Comparison of ENCODE assay signal across 19 cellular contexts in the genomic region with DNA sequence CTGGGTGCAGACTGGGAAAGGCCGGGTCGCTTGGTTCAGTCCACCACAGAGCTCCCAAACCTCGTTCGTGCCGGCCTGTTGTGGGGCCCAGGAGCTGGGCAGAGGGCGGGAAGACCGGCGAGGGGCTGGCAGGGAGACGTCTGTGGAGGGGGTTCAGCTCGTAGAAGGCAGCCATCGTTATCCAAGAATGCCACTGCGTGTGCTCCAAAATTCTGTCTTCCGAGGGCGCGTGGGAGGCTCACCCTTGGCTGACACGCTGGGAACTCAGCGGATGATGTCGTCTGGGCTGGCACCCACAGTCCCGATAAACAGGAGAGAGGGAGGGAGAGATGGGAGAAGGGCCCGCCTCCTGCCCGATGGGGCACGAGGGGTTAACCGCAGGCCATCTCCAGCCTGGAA.
DNase-seq lines count a peak whose midpoint lies in the region; ATAC-seq, FAIRE-seq and TF ChIP-seq lines count a peak whose summit lies in the region.
"Had no signal": no experiment of that assay in that cellular context is flagged by ENCODE, and none has a peak within 500 bp of the region (broad histone marks: within the 10 kb centered on the region; RNA-seq: fewer than 3 reads in every experiment).

No MANE protein-coding gene starts in this region.

- H4K20me1 ChIP-seq in K562 (replicated peaks; ENCODE audit: control insufficient read depth, insufficient read depth, low read length) (no peaks in the 10 kb centered on the region), smooth muscle cell (ENCODE audit: low read depth) (no peaks in the 10 kb centered on the region)

- H3F3A ChIP-seq in smooth muscle cell (ENCODE audit: low read depth), result peaks cover 13% of the 10 kb centered on the region

- intact Hi-C loops in K562 (cut with micrococcal nuclease), result no loop called here
- intact Hi-C loops in left cardiac atrium (cut with DNase I), result no loop called here

- FAIRE-seq in K562 (lab: Jason Lieb, UNC), result no peak
- FAIRE-seq: GM12892 had no signal

- no peak for TF ChIP-seq CTCF in K562 (IDR thresholded peaks at IDR 0.05 in 2 of 3, conservative IDR thresholded peaks at IDR 0.05 in 1 of 3; ENCODE audit: insufficient read depth in 2 of 3, low read depth in 1 of 3, low read length in 3 of 3)
- TF ChIP-seq CTCF in smooth muscle cell (IDR thresholded peaks at IDR 0.05; ENCODE audit: borderline replicate concordance, insufficient read depth, poor library complexity, severe bottlenecking), result no peak
- TF ChIP-seq CTCF in foreskin fibroblast (IDR thresholded peaks at IDR 0.05; ENCODE audit: low read depth, low read length), result no peak

- no peak for TF ChIP-seq EP300 in K562 (IDR thresholded peaks at IDR 0.05; ENCODE audit: low read length)

- H3K4me2 ChIP-seq in K562 (ENCODE audit: insufficient read depth, low read length) (no peak overlapping the region), smooth muscle cell (peak overlapping the region; percentile 71)

- H3K79me2 ChIP-seq in K562 (ENCODE audit: control insufficient read depth, insufficient read depth, low read length) (no peaks in the 10 kb centered on the region), smooth muscle cell (ENCODE audit: low read depth) (no peaks in the 10 kb centered on the region)

- in situ Hi-C loops in K562 (cut with MboI), result no loop called here

- no peak for ATAC-seq in K562
- ATAC-seq in left cardiac atrium, result peak; percentile 64 to 70
- no peak for ATAC-seq in HG02970 (IDR thresholded peaks at IDR 0.05; ENCODE audit: low FRiP score, unreplicated experiment)
- ATAC-seq: activated CD4-positive, CD25-positive, alpha-beta regulatory T cell treated with anti-CD3 and anti-CD28 coated beads, Interleukin-2, amount 50 U/mL, for 24 hours; activated CD8-positive, alpha-beta memory T cell treated with anti-CD3 and anti-CD28 coated beads, Interleukin-2, amount 10 ng/mL, durations not matched to agents 7 days and 5 days; esophagus mucosa had no signal

- CTCF ChIA-PET in K562 (lab: Yijun Ruan, JAX; ENCODE audit: low intra/inter-chr PET ratio), result no interaction called here

- 2% methylated on average over 23 of the region's 23 CpGs for WGBS in K562 (ENCODE audit: insufficient coverage, low coverage, missing lambda C conversion rate)
- WGBS in smooth muscle cell (ENCODE audit: low lambda C conversion rate), result 82% methylated on average over 23 of the region's 23 CpGs

- H3K27me3 ChIP-seq in K562 (ENCODE audit: control insufficient read depth in 2 of 2, insufficient read depth in 2 of 2, low read length in 2 of 2) (peaks cover 13 to 46% of the 10 kb centered on the region in 2 experiments; a peak in 3 of 5 replicates), smooth muscle cell (ENCODE audit: low read depth) (no peaks in the 10 kb centered on the region)

- H3K9ac ChIP-seq in K562 (ENCODE audit: insufficient read depth in 1 of 2, low read depth in 2 of 2, low read length in 2 of 2), result no peak overlapping the region
- H3K9ac ChIP-seq in smooth muscle cell (ENCODE audit: low read depth), result peak overlapping the region; percentile 55

- POLR2A ChIA-PET in K562 (lab: Yijun Ruan, JAX), result no interaction called here

- TF ChIP-seq RAD21 in K562 (CRISPR knock-in tag; conservative IDR thresholded peaks at IDR 0.05 in 1 of 2, IDR thresholded peaks at IDR 0.05 in 1 of 2), result no peak

- H3K9me3 ChIP-seq in K562 (replicated peaks; ENCODE audit: control insufficient read depth, insufficient read depth, low read depth, low read length) (no peaks in the 10 kb centered on the region), smooth muscle cell (replicated peaks; ENCODE audit: low read depth) (no peaks in the 10 kb centered on the region)

- no peak for TF ChIP-seq POLR2A in K562 (conservative IDR thresholded peaks at IDR 0.05)

- DNase-seq in Daoy (ENCODE audit: low read depth), result peak; percentile 60
- DNase-seq in K562 (ENCODE audit: extremely low read depth in 1 of 4, low spot score in 3 of 4), result peak in 1 of 4 experiments; percentile 7
- DNase-seq in left cardiac atrium, result peak; percentile 76
- no peak for DNase-seq in smooth muscle cell (lab: John Stamatoyannopoulos, UW; ENCODE audit: unreplicated experiment)
- no peak for DNase-seq in HT-29 (ENCODE audit: low spot score)
- no peak for DNase-seq in activated T-cell treated with anti-CD3 and anti-CD28 coated beads, Interleukin-2, amount 50 U/mL, for 1 hour
- DNase-seq in foreskin fibroblast, result no peak
- DNase-seq: activated CD8-positive, alpha-beta memory T cell treated with anti-CD3 and anti-CD28 coated beads, Interleukin-2, amount 10 ng/mL, durations not matched to agents 7 days and 5 days; activated effector memory CD4-positive, alpha-beta T cell treated with anti-CD3 and anti-CD28 coated beads, Interleukin-2, amount 50 U/mL, for 16 hours; anterior cingulate cortex; dorsolateral prefrontal cortex; GDM1; NCI-H1092 treated with DMSO at 0.1 percent for 48 hours; NCI-H2171; NCI-H82 had no signal

- no peaks in the 10 kb centered on the region for H3K9me1 ChIP-seq in K562 (ENCODE audit: control insufficient read depth, insufficient read depth, low read length)

- H3K36me3 ChIP-seq in K562 (ENCODE audit: control insufficient read depth, insufficient read depth, low read length), result no peaks in the 10 kb centered on the region
- no peaks in the 10 kb centered on the region for H3K36me3 ChIP-seq in smooth muscle cell (ENCODE audit: low read depth)

- H3K4me1 ChIP-seq in K562 (replicated peaks in 1 of 2; ENCODE audit: control insufficient read depth in 2 of 2, insufficient read depth in 2 of 2, low read length in 2 of 2) (peaks cover 0 to 5% of the 10 kb centered on the region in 2 experiments; a peak in 1 of 5 replicates), smooth muscle cell (ENCODE audit: low read depth) (no peaks in the 10 kb centered on the region)

- H3K4me3 ChIP-seq in K562 (no peak overlapping the region), smooth muscle cell (no peak overlapping the region), foreskin fibroblast (ENCODE audit: low read depth in 1 of 2, low read length in 2 of 2) (no peak overlapping the region)
- H3K4me3 ChIP-seq: dorsolateral prefrontal cortex had no signal

- no peak overlapping the region for H2AFZ ChIP-seq in K562 (ENCODE audit: low read depth, low read length)
- H2AFZ ChIP-seq in smooth muscle cell (ENCODE audit: low read depth), result no peak overlapping the region

- H3K27ac ChIP-seq in K562 (ENCODE audit: extremely low read depth, low read depth, low read length), result no peak overlapping the region
- peak overlapping the region; percentile 91 for H3K27ac ChIP-seq in smooth muscle cell (ENCODE audit: low read depth)
- H3K27ac ChIP-seq: dorsolateral prefrontal cortex had no signal

- BruUV-seq in K562 (replicated peaks; lab: Mats Ljungman, UMichigan), result no TSS peak

TF ChIP-seq in K562, 482 proteins besides CTCF, POLR2A, EP300 and RAD21:
- TF ChIP-seq ZNF175 (CRISPR knock-in tag; IDR thresholded peaks at IDR 0.05; ENCODE audit: low read depth) (0 out of 2 replicates have a peak, but pooled peaks have one; percentile 26), NKRF (IDR thresholded peaks at IDR 0.05; ENCODE audit: borderline replicate concordance) (no peak), PRMT5 (CRISPR knock-in tag; IDR thresholded peaks at IDR 0.05) (no peak), NR2C2 (CRISPR knock-in tag; IDR thresholded peaks at IDR 0.05) (no peak), NR2C2 (tag; IDR thresholded peaks at IDR 0.05) (peak; percentile 48; the same call in 1 of the 2 replicates), FOSL1 (tag; conservative IDR thresholded peaks at IDR 0.05) (peak; percentile 52), ZNF589 (CRISPR knock-in tag; IDR thresholded peaks at IDR 0.05; ENCODE audit: low read depth) (peak; percentile 58; the same call in 1 of the 2 replicates), KLF10 (CRISPR knock-in tag; IDR thresholded peaks at IDR 0.05) (no peak), ATF7 (IDR thresholded peaks at IDR 0.05) (peak; percentile 50; the same call in 1 of the 2 replicates), GABPA (tag; conservative IDR thresholded peaks at IDR 0.05; ENCODE audit: low read depth) (0 out of 2 replicates have a peak, but pooled peaks have one; percentile 8), ATF3 (IDR thresholded peaks at IDR 0.05) (peak; percentile 73), ATF3 (CRISPR knock-in tag; conservative IDR thresholded peaks at IDR 0.05) (no peak)
- TF ChIP-seq, protein P1, sequence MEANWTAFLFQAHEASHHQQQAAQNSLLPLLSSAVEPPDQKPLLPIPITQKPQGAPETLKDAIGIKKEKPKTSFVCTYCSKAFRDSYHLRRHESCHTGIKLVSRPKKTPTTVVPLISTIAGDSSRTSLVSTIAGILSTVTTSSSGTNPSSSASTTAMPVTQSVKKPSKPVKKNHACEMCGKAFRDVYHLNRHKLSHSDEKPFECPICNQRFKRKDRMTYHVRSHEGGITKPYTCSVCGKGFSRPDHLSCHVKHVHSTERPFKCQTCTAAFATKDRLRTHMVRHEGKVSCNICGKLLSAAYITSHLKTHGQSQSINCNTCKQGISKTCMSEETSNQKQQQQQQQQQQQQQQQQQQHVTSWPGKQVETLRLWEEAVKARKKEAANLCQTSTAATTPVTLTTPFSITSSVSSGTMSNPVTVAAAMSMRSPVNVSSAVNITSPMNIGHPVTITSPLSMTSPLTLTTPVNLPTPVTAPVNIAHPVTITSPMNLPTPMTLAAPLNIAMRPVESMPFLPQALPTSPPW (CRISPR knock-in tag; IDR thresholded peaks at IDR 0.05), result peak; percentile 68

Comparison
In these comparisons a context has a peak if more than half of its experiments do, and no peak if none do; other contexts are left out.
1. DNase-seq: peak in Daoy (single experiment) and left cardiac atrium (single experiment); none in smooth muscle cell (single experiment), HT-29 (single experiment), activated T-cell treated with anti-CD3 and anti-CD28 coated beads, Interleukin-2, amount 50 U/mL, for 1 hour (single experiment) and foreskin fibroblast (0 of 2).
2. ATAC-seq: peak in left cardiac atrium (2 of 2); none in K562 (single experiment) and HG02970 (single experiment).